Comparison of ENCODE assay signal across 13 cellular contexts in the genomic region with DNA sequence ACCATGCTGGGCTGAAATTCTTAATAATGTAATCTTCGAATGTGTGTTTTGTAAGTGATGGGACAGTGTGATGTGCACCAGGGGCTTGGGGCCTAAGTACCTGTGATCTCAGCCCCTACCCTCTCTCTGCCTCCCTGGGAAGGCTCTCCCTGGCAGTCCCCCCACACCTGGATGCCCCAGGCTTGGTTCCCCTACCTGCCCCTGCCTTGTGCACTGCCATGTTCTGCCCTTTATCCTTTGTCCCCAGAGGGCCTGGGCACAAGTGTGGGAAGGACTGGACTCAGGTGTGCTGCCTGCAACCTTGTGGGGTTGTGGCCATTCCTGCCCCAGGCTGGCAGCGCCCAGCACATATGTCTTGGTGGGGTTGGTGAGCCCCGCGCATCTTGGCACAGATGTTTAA. TPM values are rescaled to one million over a fixed set of nuclear protein-coding genes. Genes with fewer than 3 reads are reported as not detected.
DNase-seq lines count a peak whose midpoint lies in the region; ATAC-seq and TF ChIP-seq lines count a peak whose summit lies in the region.
"Had no signal": no experiment of that assay in that cellular context is flagged by ENCODE, and none has a peak within 500 bp of the region (broad histone marks: within the 10 kb centered on the region; RNA-seq: fewer than 3 reads in every experiment).

No MANE protein-coding gene starts in this region.

- no peak overlapping the region for H3K27ac ChIP-seq in RWPE2 (ENCODE audit: poor library complexity, severe bottlenecking)
- H3K27ac ChIP-seq: BLaER1 treated with 17β-estradiol and CSF1 and Interleukin-3, amounts not matched to agents 10 nM and 100 nM had no signal

- TF ChIP-seq CTCF in RWPE2 (IDR thresholded peaks at IDR 0.05; ENCODE audit: poor library complexity, severe bottlenecking): no peak

- H3K36me3 ChIP-seq in H7 (replicated peaks; ENCODE audit: control insufficient read depth, insufficient read depth, low read length): no peaks in the 10 kb centered on the region
- no peaks in the 10 kb centered on the region for H3K36me3 ChIP-seq in RWPE2 (ENCODE audit: low read depth)
- H3K36me3 ChIP-seq: BLaER1 treated with 17β-estradiol and CSF1 and Interleukin-3, amounts not matched to agents 10 nM and 100 nM; HAP-1 had no signal

- no peaks in the 10 kb centered on the region for H3K9me3 ChIP-seq in RWPE2 (ENCODE audit: severe bottlenecking)
- H3K9me3 ChIP-seq: HAP-1 had no signal

- no peaks in the 10 kb centered on the region for H3K4me1 ChIP-seq in RWPE2 (ENCODE audit: insufficient read depth, poor library complexity, severe bottlenecking)

- DNase-seq in H7 (peak; percentile 18), RWPE2 (ENCODE audit: low spot score) (peak; percentile 31), mesenteric fat pad (ENCODE audit: low spot score) (peak; percentile 67), posterior vena cava (ENCODE audit: low spot score) (peak; percentile 68), epidermal melanocyte (ENCODE audit: insufficient read length, low spot score) (no peak), DMS79 (lab: John Stamatoyannopoulos, UW) (no peak), Right ventricle myocardium superior (no peak)
- no peak for DNase-seq in stimulated activated CD4-positive, alpha-beta T cell treated with anti-CD3 and anti-CD28 coated beads, Interleukin-2, amount 100 ng/mL, for 48 hours
- DNase-seq: ACHN; CD4-positive, CD25-positive, alpha-beta regulatory T cell had no signal

- intact Hi-C loops in posterior vena cava (cut with DNase I) (no loop called here), Right ventricle myocardium superior (cut with DNase I) (no loop called here)

- no peaks in the 10 kb centered on the region for H3K27me3 ChIP-seq in H7 (ENCODE audit: control insufficient read depth, insufficient read depth, low read length)
- H3K27me3 ChIP-seq in RWPE2 (ENCODE audit: insufficient read depth, poor library complexity, severe bottlenecking): no peaks in the 10 kb centered on the region
- H3K27me3 ChIP-seq: BLaER1 treated with 17β-estradiol and CSF1 and Interleukin-3, amounts not matched to agents 10 nM and 100 nM had no signal

- H3K4me3 ChIP-seq in H7 (ENCODE audit: insufficient read depth, low read depth, low read length) (no peak overlapping the region), RWPE2 (ENCODE audit: severe bottlenecking) (no peak overlapping the region)
- H3K4me3 ChIP-seq: BLaER1 treated with 17β-estradiol and CSF1 and Interleukin-3, amounts not matched to agents 10 nM and 100 nM; GM12878; HAP-1 had no signal

- ATAC-seq in RWPE2 (ENCODE audit: low read depth) (no peak), Right ventricle myocardium superior (ENCODE audit: poor library complexity) (no peak)
- ATAC-seq: GM12878 had no signal

RNA-seq across cellular contexts. Expression of a gene that starts 55.4 kb away (rescaled TPM):
- total RNA-seq in H7 (2014; rRNA removed; shearing (Covaris generic)): 11.7 and 14.6 TPM in 2 replicates
- 67.0 TPM for total RNA-seq in mesenteric fat pad
- 10 to 100 TPM; 48.4 to 56.8 TPM for total RNA-seq in posterior vena cava
- total RNA-seq in Right ventricle myocardium superior: 35.3 TPM

Comparison
In these comparisons a context has a peak if more than half of its experiments do, and no peak if none do; other contexts are left out.
1. DNase-seq: peak in H7 (single experiment), RWPE2 (single experiment), mesenteric fat pad (single experiment) and posterior vena cava (single experiment); none in epidermal melanocyte (single experiment), DMS79 (single experiment), stimulated activated CD4-positive, alpha-beta T cell treated with anti-CD3 and anti-CD28 coated beads, Interleukin-2, amount 100 ng/mL, for 48 hours (0 of 2) and Right ventricle myocardium superior (single experiment).